ENCODE assay signal across 1 cellular context in the genomic region with DNA sequence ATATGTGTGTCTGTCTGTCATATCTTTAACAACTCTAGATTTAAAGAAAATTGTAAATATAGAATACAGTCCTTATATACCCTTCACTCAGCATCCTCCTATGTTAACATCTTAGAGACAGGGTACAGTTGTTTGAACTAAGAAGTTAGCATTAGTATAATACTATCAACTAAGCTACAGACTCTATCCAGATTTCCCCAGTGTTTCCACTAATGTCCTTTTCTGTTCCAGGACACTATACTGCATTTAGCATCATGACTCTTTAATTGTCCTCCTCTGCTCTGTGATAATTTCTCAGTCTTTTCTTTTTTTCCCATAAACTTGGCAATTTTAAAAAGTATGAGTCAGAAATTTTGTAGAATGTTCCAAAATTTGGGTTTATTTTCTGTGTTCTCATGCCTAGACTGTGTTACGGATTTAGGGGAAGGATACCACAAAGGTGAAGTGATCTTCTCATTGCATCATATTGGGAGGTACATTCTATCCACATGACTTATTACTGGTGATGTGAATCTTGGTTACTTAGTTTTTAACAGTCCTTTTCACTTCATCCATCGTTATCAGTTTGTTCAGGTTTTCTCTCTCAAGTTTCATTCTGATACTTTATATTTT.
A peak's percentile ranks its signal among the peaks of the same experiment; 100 is the strongest.
TF ChIP-seq lines count a peak whose summit lies in the region.

No MANE protein-coding gene starts in this region.

TF ChIP-seq in K562, 482 proteins besides CTCF, POLR2A, EP300 and RAD21:
- TF ChIP-seq BCLAF1 (IDR thresholded peaks at IDR 0.05; ENCODE audit: borderline replicate concordance in 1 of 2, control insufficient read depth in 1 of 2, low read depth in 2 of 2, low read length in 1 of 2): no peak
- TF ChIP-seq CEBPG (CRISPR knock-in tag; IDR thresholded peaks at IDR 0.05): no peak
- peak; percentile 12 to 28; a peak in 1 of 4 replicates for TF ChIP-seq CEBPG (tag; conservative IDR thresholded peaks at IDR 0.05 in 1 of 2, IDR thresholded peaks at IDR 0.05 in 1 of 2)
